In genomic region chr9:75892168-75892901, GRCh38 we compare ENCODE assay signal across 1 cellular context.
TF ChIP-seq lines count a peak whose summit lies in the region.

No MANE protein-coding gene starts in this region.

TF ChIP-seq in HEK293, 187 proteins besides CTCF, POLR2A, EP300 and RAD21 (continued from another document):
- TF ChIP-seq ZNF510 (tag by site-specific recombination; IDR thresholded peaks at IDR 0.05; ENCODE audit: insufficient replicate concordance), result no peak
- TF ChIP-seq ZNF433 (tag by site-specific recombination; IDR thresholded peaks at IDR 0.05; ENCODE audit: low read depth), result no peak
- TF ChIP-seq ZNF175 (tag by site-specific recombination; IDR thresholded peaks at IDR 0.05), result no peak
- no peak for TF ChIP-seq ZNF184 (tag by site-specific recombination; IDR thresholded peaks at IDR 0.05)
- no peak for TF ChIP-seq ZSCAN5A (tag by site-specific recombination; IDR thresholded peaks at IDR 0.05)
- peak; percentile 91 for TF ChIP-seq ZNF341 (tag by site-specific recombination; IDR thresholded peaks at IDR 0.05; ENCODE audit: low read depth)
- TF ChIP-seq ZNF585B (tag by site-specific recombination; IDR thresholded peaks at IDR 0.05), result no peak
- peak; percentile 98 for TF ChIP-seq ZNF423 (tag by site-specific recombination; IDR thresholded peaks at IDR 0.05)
- TF ChIP-seq KLF7 (tag by site-specific recombination; IDR thresholded peaks at IDR 0.05; ENCODE audit: borderline replicate concordance), result no peak
- peak; percentile 77 for TF ChIP-seq ZNF692 (tag by site-specific recombination; IDR thresholded peaks at IDR 0.05)
- peak; percentile 89 for TF ChIP-seq ZIC2 (tag by site-specific recombination; IDR thresholded peaks at IDR 0.05)
- no peak for TF ChIP-seq ZNF488 (tag by site-specific recombination; IDR thresholded peaks at IDR 0.05)
- TF ChIP-seq ZNF362 (tag by site-specific recombination; IDR thresholded peaks at IDR 0.05), result no peak
- 0 out of 2 replicates have a peak, but pooled peaks have one; percentile 34 for TF ChIP-seq ZNF843 (tag by site-specific recombination; IDR thresholded peaks at IDR 0.05)
- TF ChIP-seq ZNF558 (tag by site-specific recombination; IDR thresholded peaks at IDR 0.05), result no peak
- no peak for TF ChIP-seq ZNF791 (tag by site-specific recombination; IDR thresholded peaks at IDR 0.05)
- no peak for TF ChIP-seq ZNF530 (tag by site-specific recombination; IDR thresholded peaks at IDR 0.05; ENCODE audit: low read depth)
- TF ChIP-seq HOXC10 (CRISPR knock-in tag; IDR thresholded peaks at IDR 0.05), result no peak
- no peak for TF ChIP-seq ZNF19 (tag by site-specific recombination; IDR thresholded peaks at IDR 0.05; ENCODE audit: low read depth)
- no peak for TF ChIP-seq ZNF426 (tag by site-specific recombination; IDR thresholded peaks at IDR 0.05)
- no peak for TF ChIP-seq ZXDB (tag by site-specific recombination; IDR thresholded peaks at IDR 0.05)
- TF ChIP-seq ZNF391 (tag by site-specific recombination; IDR thresholded peaks at IDR 0.05; ENCODE audit: borderline replicate concordance, low read depth), result no peak
- TF ChIP-seq ZNF169 (tag by site-specific recombination; IDR thresholded peaks at IDR 0.05), result no peak
- TF ChIP-seq PRDM2 (tag by site-specific recombination; IDR thresholded peaks at IDR 0.05; ENCODE audit: borderline replicate concordance), result no peak
- TF ChIP-seq PATZ1 (tag by site-specific recombination; IDR thresholded peaks at IDR 0.05), result peak; percentile 87
- no peak for TF ChIP-seq ZNF626 (tag by site-specific recombination; IDR thresholded peaks at IDR 0.05)
- TF ChIP-seq EGR2 (tag by site-specific recombination; IDR thresholded peaks at IDR 0.05; ENCODE audit: low read depth), result no peak
- TF ChIP-seq ZNF324 (tag by site-specific recombination; IDR thresholded peaks at IDR 0.05), result no peak; the same call in 1 of the 2 replicates
- TF ChIP-seq SALL2 (tag by site-specific recombination; IDR thresholded peaks at IDR 0.05; ENCODE audit: borderline replicate concordance), result no peak
- TF ChIP-seq ZNF449 (tag by site-specific recombination; IDR thresholded peaks at IDR 0.05), result no peak; the same call in 1 of the 2 replicates
- TF ChIP-seq ZSCAN4 (tag by site-specific recombination; IDR thresholded peaks at IDR 0.05), result no peak
- no peak for TF ChIP-seq ZBTB49 (tag by site-specific recombination; IDR thresholded peaks at IDR 0.05; ENCODE audit: low read depth)
- TF ChIP-seq ZFHX2 (tag by site-specific recombination; conservative IDR thresholded peaks at IDR 0.05), result no peak
- no peak for TF ChIP-seq IKZF3 (tag by site-specific recombination; IDR thresholded peaks at IDR 0.05)
- TF ChIP-seq ZFP69B (tag by site-specific recombination; IDR thresholded peaks at IDR 0.05), result 0 out of 2 replicates have a peak, but pooled peaks have one; percentile 38
- no peak for TF ChIP-seq ZNF280C (tag by site-specific recombination; IDR thresholded peaks at IDR 0.05)
